Comparison of ENCODE assay signal across 1 cellular context in genomic region chr1:8813016-8813763, GRCh38.
TF ChIP-seq lines count a peak whose summit lies in the region.

No MANE protein-coding gene starts in this region.

TF ChIP-seq in IMR-90, 13 proteins besides CTCF, POLR2A, EP300 and RAD21 (continued from another document):
- no peak for TF ChIP-seq USF2 (IDR thresholded peaks at IDR 0.05; ENCODE audit: low read depth, low read length)
- no peak for TF ChIP-seq ELK1 (IDR thresholded peaks at IDR 0.05; ENCODE audit: borderline replicate concordance, low read depth, low read length)
- TF ChIP-seq BHLHE40 (IDR thresholded peaks at IDR 0.05; ENCODE audit: low read depth, low read length), result no peak
- no peak for TF ChIP-seq CEBPB (IDR thresholded peaks at IDR 0.05; ENCODE audit: low read depth, low read length)
- no peak for TF ChIP-seq CHD1 (IDR thresholded peaks at IDR 0.05; ENCODE audit: low read depth, low read length)
- TF ChIP-seq MAZ (IDR thresholded peaks at IDR 0.05; ENCODE audit: borderline replicate concordance, low read depth, low read length), result no peak
